ENCODE assay signal across 8 cellular contexts in genomic region chr22:38398181-38398608, GRCh38. TPM values are rescaled to one million over a fixed set of nuclear protein-coding genes. Genes with fewer than 3 reads are reported as not detected.
DNase-seq lines count a peak whose midpoint lies in the region; ATAC-seq, FAIRE-seq and TF ChIP-seq lines count a peak whose summit lies in the region.
"Not testable (repeated sequence)": the region's sequence is repeated elsewhere in the genome, so short reads cannot be mapped to it uniquely, and the experiment has no call there.

No MANE protein-coding gene starts in this region.

- CTCF ChIA-PET in HEK293T (lab: Yijun Ruan, JAX) = interaction anchor here (0.6 to 1.2 kb wide), 2 partner anchors 15 to 17 kb away, joined by 3 to 4 read pairs; no protein-coding TSS in a partner anchor
- CTCF ChIA-PET in K562 (lab: Yijun Ruan, JAX; ENCODE audit: low intra/inter-chr PET ratio) = not testable (repeated sequence)

- not testable (repeated sequence) for H3K9me3 Mint-ChIP-seq in T-helper 2 cell treated with Interferon-gamma antibody and Interleukin-4, amounts not matched to agents 5 μg/mL and 100 μg/mL, for 36 hours; natural killer cell treated with Interleukin-12 subunit alpha and Interleukin-12 subunit beta and Interleukin-15 and Interleukin-18, amount 100 ng/mL, for 72 hours

- H3F3A ChIP-seq in MM.1S (ENCODE audit: insufficient read depth, low read length) = peaks cover 27% of the 10 kb centered on the region

- not testable (repeated sequence) for TF ChIP-seq POLR2A in K562 (conservative IDR thresholded peaks at IDR 0.05)

- in situ Hi-C loops in K562 (cut with MboI) = not testable (repeated sequence)

- not testable (repeated sequence) for H3K9me1 ChIP-seq in K562 (ENCODE audit: control insufficient read depth, insufficient read depth, low read length)

- not testable (repeated sequence) for H3K27me3 ChIP-seq in MM.1S (replicated peaks; ENCODE audit: insufficient read depth, low read length); K562 (ENCODE audit: control insufficient read depth in 2 of 2, insufficient read depth in 2 of 2, low read length in 2 of 2); cardiac muscle cell; thymus (ENCODE audit: control insufficient read depth, insufficient read depth)

- TF ChIP-seq RAD21 in K562 (CRISPR knock-in tag; conservative IDR thresholded peaks at IDR 0.05 in 1 of 2, IDR thresholded peaks at IDR 0.05 in 1 of 2) = not testable (repeated sequence)

- H3K36me3 Mint-ChIP-seq in T-helper 2 cell treated with Interferon-gamma antibody and Interleukin-4, amounts not matched to agents 5 μg/mL and 100 μg/mL, for 36 hours (ENCODE audit: low read depth); natural killer cell treated with Interleukin-12 subunit alpha and Interleukin-12 subunit beta and Interleukin-15 and Interleukin-18, amount 100 ng/mL, for 72 hours: not testable (repeated sequence)

- H3K9ac ChIP-seq in MM.1S (ENCODE audit: low read length) (peak overlapping the region; percentile 97), K562 (ENCODE audit: insufficient read depth in 1 of 2, low read depth in 2 of 2, low read length in 2 of 2) (peak overlapping the region; percentile 51 to 92; a peak in 3 of 4 replicates)

- POLR2A ChIA-PET in HEK293T (lab: Yijun Ruan, JAX) = interaction anchor here (0.6 to 1.9 kb wide), 14 partner anchors 11 to 197 kb away, joined by 3 to 14 read pairs (median 4); partner anchors contain the start of genes CSNK1E and KDELR3
- POLR2A ChIA-PET in K562 (lab: Yijun Ruan, JAX) = interaction anchor here (0.6 to 1.0 kb wide), 3 partner anchors 22 to 683 kb away, joined by 3 to 4 read pairs (median 3); no protein-coding TSS in a partner anchor

- H3K9me3 ChIP-seq in MM.1S (replicated peaks; ENCODE audit: insufficient read depth, low read length); K562 (replicated peaks; ENCODE audit: control insufficient read depth, insufficient read depth, low read depth, low read length); cardiac muscle cell (ENCODE audit: low read depth); thymus (ENCODE audit: control insufficient read depth): not testable (repeated sequence)

- H3K4me1 Mint-ChIP-seq in T-helper 2 cell treated with Interferon-gamma antibody and Interleukin-4, amounts not matched to agents 5 μg/mL and 100 μg/mL, for 36 hours (ENCODE audit: low read depth) = peaks cover 41% of the 10 kb centered on the region
- H3K4me1 Mint-ChIP-seq in natural killer cell treated with Interleukin-12 subunit alpha and Interleukin-12 subunit beta and Interleukin-15 and Interleukin-18, amount 100 ng/mL, for 72 hours (ENCODE audit: low read depth in 2 of 2) = peaks cover 28 to 40% of the 10 kb centered on the region in 2 donors

- H3K4me1 ChIP-seq in MM.1S (ENCODE audit: low read length); K562 (replicated peaks in 1 of 2; ENCODE audit: control insufficient read depth in 2 of 2, insufficient read depth in 2 of 2, low read length in 2 of 2); thymus (ENCODE audit: control insufficient read depth, insufficient read depth, low read length): not testable (repeated sequence)
- H3K4me1 ChIP-seq in cardiac muscle cell (ENCODE audit: low read depth) = peaks cover 34% of the 10 kb centered on the region

- not testable (repeated sequence) for H3K4me2 ChIP-seq in MM.1S (ENCODE audit: low read depth, low read length)
- peak overlapping the region; percentile 11; the same call in 1 of the 2 replicates for H3K4me2 ChIP-seq in K562 (ENCODE audit: insufficient read depth, low read length)

- intact Hi-C loops in K562 (cut with micrococcal nuclease) = not testable (repeated sequence)

- not testable (repeated sequence) for H2AFZ ChIP-seq in MM.1S (ENCODE audit: low read length)
- 0 out of 2 replicates have a peak overlapping the region, but pooled peaks have one; percentile 51 for H2AFZ ChIP-seq in K562 (ENCODE audit: low read depth, low read length)

- not testable (repeated sequence) for FAIRE-seq in K562 (lab: Jason Lieb, UNC)

- H3K4me3 ChIP-seq in MM.1S (ENCODE audit: low read length) = peak overlapping the region; percentile 89; the same call in 1 of the 2 replicates
- H3K4me3 ChIP-seq in K562 = peak overlapping the region; percentile 60
- peak overlapping the region; percentile 81 for H3K4me3 ChIP-seq in cardiac muscle cell
- H3K4me3 ChIP-seq in thymus (ENCODE audit: low read length) = peak overlapping the region; percentile 79

- DNase-seq in ELF-1 (ENCODE audit: low read depth, low spot score) (peak; percentile 31), HEK293T (ENCODE audit: extremely low spot score) (peak; percentile 80), MM.1S (peak; percentile 56), K562 (ENCODE audit: extremely low read depth in 1 of 4, low spot score in 3 of 4) (peak; percentile 63 to 77 (median 64)), cardiac muscle cell (ENCODE audit: low read depth in 1 of 2, low spot score in 1 of 2) (peak; percentile 44 to 83)
- peak; percentile 61 for DNase-seq in T-helper 2 cell treated with Interferon-gamma antibody and Interleukin-4, amounts not matched to agents 5 μg/mL and 100 μg/mL, for 36 hours (ENCODE audit: low spot score)
- peak; percentile 70 for DNase-seq in natural killer cell treated with Interleukin-12 subunit alpha and Interleukin-12 subunit beta and Interleukin-15 and Interleukin-18, amount 100 ng/mL, for 72 hours (ENCODE audit: low spot score)

- H3K27ac ChIP-seq in MM.1S (ENCODE audit: low read length) (peak overlapping the region; percentile 99), K562 (ENCODE audit: extremely low read depth, low read depth, low read length) (peak overlapping the region; percentile 85), cardiac muscle cell (peak overlapping the region; percentile 95), thymus (ENCODE audit: low read depth) (peak overlapping the region; percentile 31)

- not testable (repeated sequence) for H4K20me1 ChIP-seq in MM.1S (ENCODE audit: insufficient read depth, low read length); K562 (replicated peaks; ENCODE audit: control insufficient read depth, insufficient read depth, low read length)

- ATAC-seq in K562 = peak; percentile 72
- ATAC-seq in natural killer cell treated with Interleukin-12 subunit alpha and Interleukin-12 subunit beta and Interleukin-15 and Interleukin-18, amount 100 ng/mL, for 72 hours = peak; percentile 50 to 69

- H3K27ac Mint-ChIP-seq in T-helper 2 cell treated with Interferon-gamma antibody and Interleukin-4, amounts not matched to agents 5 μg/mL and 100 μg/mL, for 36 hours = peak overlapping the region; percentile 83
- H3K27ac Mint-ChIP-seq in natural killer cell treated with Interleukin-12 subunit alpha and Interleukin-12 subunit beta and Interleukin-15 and Interleukin-18, amount 100 ng/mL, for 72 hours = peak overlapping the region in 1 of 2 donors; percentile 86

- H3K9me2 ChIP-seq in MM.1S (replicated peaks; ENCODE audit: insufficient read depth, low read length) = not testable (repeated sequence)

- peaks cover 54% of the 10 kb centered on the region for H3K79me2 ChIP-seq in MM.1S (ENCODE audit: low read length)
- H3K79me2 ChIP-seq in K562 (ENCODE audit: control insufficient read depth, insufficient read depth, low read length) = peaks cover 44% of the 10 kb centered on the region

- H3K4me3 Mint-ChIP-seq in T-helper 2 cell treated with Interferon-gamma antibody and Interleukin-4, amounts not matched to agents 5 μg/mL and 100 μg/mL, for 36 hours = peak overlapping the region; percentile 86
- peak overlapping the region; percentile 71 for H3K4me3 Mint-ChIP-seq in natural killer cell treated with Interleukin-12 subunit alpha and Interleukin-12 subunit beta and Interleukin-15 and Interleukin-18, amount 100 ng/mL, for 72 hours

- not testable (repeated sequence) for TF ChIP-seq EP300 in K562 (IDR thresholded peaks at IDR 0.05; ENCODE audit: low read length)

- 0% methylated on average over 7 of the region's 48 CpGs for WGBS in K562 (ENCODE audit: insufficient coverage, low coverage, missing lambda C conversion rate)
- 1% methylated on average over 48 of the region's 48 CpGs for WGBS in thymus

- H3K27me3 Mint-ChIP-seq in T-helper 2 cell treated with Interferon-gamma antibody and Interleukin-4, amounts not matched to agents 5 μg/mL and 100 μg/mL, for 36 hours (ENCODE audit: low read depth) = peaks cover 19% of the 10 kb centered on the region
- H3K27me3 Mint-ChIP-seq in natural killer cell treated with Interleukin-12 subunit alpha and Interleukin-12 subunit beta and Interleukin-15 and Interleukin-18, amount 100 ng/mL, for 72 hours = not testable (repeated sequence)

- H3K36me3 ChIP-seq in MM.1S (replicated peaks; ENCODE audit: insufficient read depth, low read length); K562 (ENCODE audit: control insufficient read depth, insufficient read depth, low read length); cardiac muscle cell; thymus (ENCODE audit: control insufficient read depth, insufficient read depth): not testable (repeated sequence)

- TF ChIP-seq CTCF in MM.1S (IDR thresholded peaks at IDR 0.05; ENCODE audit: low read length); K562 (IDR thresholded peaks at IDR 0.05 in 2 of 3, conservative IDR thresholded peaks at IDR 0.05 in 1 of 3; ENCODE audit: insufficient read depth in 2 of 3, low read depth in 1 of 3, low read length in 3 of 3); cardiac muscle cell (IDR thresholded peaks at IDR 0.05; ENCODE audit: low read depth, low read length): not testable (repeated sequence)

- not testable (repeated sequence) for BruUV-seq in K562 (replicated peaks; lab: Mats Ljungman, UMichigan)

RNA-seq across cellular contexts. Expression of gene KCNJ4, which starts 56.8 kb away (rescaled TPM):
- 0.23 TPM in 1 of 2 replicates, not detected in the other for total RNA-seq in K562 (2011; cell fraction: chromatin; rRNA removed; ENCODE audit: low replicate concordance)
- 0.26 and 0.33 TPM in 2 replicates for total RNA-seq in K562 (2011; cell fraction: nucleolus; rRNA removed)
- total RNA-seq in K562 (2011; cell fraction: nucleoplasm; rRNA removed) = not detected in 2 replicates
- 0.09 and 0.41 TPM in 2 replicates for total RNA-seq in K562 (2014; rRNA removed)
- not detected in 2 replicates for total RNA-seq in K562 (2014; rRNA removed; fragmentation: Illumina TruSeq; extraction: Trizol)
- not detected in 2 replicates for total RNA-seq in K562 (2015; rRNA removed; fragmentation: Illumina TruSeq; extraction: Trizol)
- 0.13 and 0.55 TPM in 2 replicates for total RNA-seq in K562 (2021)
- 0.07 and 0.18 TPM in 2 replicates for polyA plus RNA-seq in K562 (2011; rRNA removed)
- 0.13 and 0.24 TPM in 2 replicates for polyA plus RNA-seq in K562 (2011; cell fraction: cytosol; rRNA removed)
- polyA plus RNA-seq in K562 (2011; cell fraction: nucleus; rRNA removed) = 0.10 TPM in 2 replicates
- 0.07 and 0.15 TPM in 2 replicates for polyA plus RNA-seq in K562 (2012)
- polyA plus RNA-seq in K562 (2014; fragmentation: Illumina TruSeq; extraction: Trizol) = 0.07 and 0.28 TPM in 2 replicates
- polyA plus RNA-seq in K562 (2014; fragmentation: Nextera tagmentation; extraction: Ambion mirVana) = not detected
- polyA plus RNA-seq in K562 (2014; rRNA removed) = 0.20 and 0.27 TPM in 2 replicates
- 0.09 TPM in 1 of 2 replicates, not detected in the other for polyA minus RNA-seq in K562 (2011; rRNA and poly(A)+ RNA removed)
- polyA minus RNA-seq in K562 (2011; cell fraction: cytosol; rRNA and poly(A)+ RNA removed) = 0.38 TPM in 1 of 2 replicates, not detected in the other
- polyA minus RNA-seq in K562 (2011; cell fraction: nucleus; rRNA and poly(A)+ RNA removed) = 0.22 TPM in 1 of 2 replicates, not detected in the other
- 19.3 and 27.5 TPM in 2 replicates for total RNA-seq in cardiac muscle cell
- 3.2 and 4.9 TPM in 2 replicates for polyA plus RNA-seq in cardiac muscle cell
- not detected for total RNA-seq in natural killer cell treated with Interleukin-12 subunit alpha and Interleukin-12 subunit beta and Interleukin-15 and Interleukin-18, amount 100 ng/mL, for 72 hours
- polyA plus RNA-seq in thymus = 0.32 TPM

Comparison
In these comparisons a context has a peak if more than half of its experiments do, and no peak if none do; other contexts are left out.
1. Peak in every context shown above with its lines: DNase-seq, ATAC-seq, H3K4me3 ChIP-seq and H3K27ac ChIP-seq.
2. H3K27ac ChIP-seq: peak in every context shown above with its lines; median percentile 99 in MM.1S; 95 in cardiac muscle cell; 85 in K562; 31 in thymus.
3. RNA of gene KCNJ4, which starts 56.8 kb away (total RNA-seq): 19.3 to 27.5 TPM in cardiac muscle cell; 0.09 to 0.55 TPM in K562 and not detected in natural killer cell treated with Interleukin-12 subunit alpha and Interleukin-12 subunit beta and Interleukin-15 and Interleukin-18, amount 100 ng/mL, for 72 hours; every median in the first group is over 10 times any median in the second.